Comparison of ENCODE assay signal across 8 cellular contexts in genomic region chr17:68089881-68090280, GRCh38. TPM values are rescaled to one million over a fixed set of nuclear protein-coding genes. Genes with fewer than 3 reads are reported as not detected.
DNase-seq lines count a peak whose midpoint lies in the region; ATAC-seq lines count a peak whose summit lies in the region.

No MANE protein-coding gene starts in this region.

- H3K9me3 Mint-ChIP-seq in stimulated activated naive CD8-positive, alpha-beta T cell treated with anti-CD3 and anti-CD28 coated beads, Interleukin-15, amount 100 ng/mL, for 72 hours: no peaks in the 10 kb centered on the region

- no peak overlapping the region for H3K4me3 Mint-ChIP-seq in stimulated activated naive CD8-positive, alpha-beta T cell treated with anti-CD3 and anti-CD28 coated beads, Interleukin-15, amount 100 ng/mL, for 72 hours

- H3K27me3 Mint-ChIP-seq in stimulated activated naive CD8-positive, alpha-beta T cell treated with anti-CD3 and anti-CD28 coated beads, Interleukin-15, amount 100 ng/mL, for 72 hours: peaks cover 29% of the 10 kb centered on the region

- peaks cover 49% of the 10 kb centered on the region for H3K4me1 Mint-ChIP-seq in stimulated activated naive CD8-positive, alpha-beta T cell treated with anti-CD3 and anti-CD28 coated beads, Interleukin-15, amount 100 ng/mL, for 72 hours

- peak; percentile 52 for ATAC-seq in stimulated activated naive CD8-positive, alpha-beta T cell treated with anti-CD3 and anti-CD28 coated beads, Interleukin-15, amount 100 ng/mL, for 72 hours
- no peak for ATAC-seq in stimulated activated naive CD8-positive, alpha-beta T cell treated with anti-CD3 and anti-CD28 coated beads, Interleukin-15, Interleukin-2, amounts not matched to agents 100 U/mL and 50 U/mL, for 24 hours
- ATAC-seq in Right ventricle myocardium superior (ENCODE audit: poor library complexity): peak; percentile 77
- no peak for ATAC-seq in HG02588 (IDR thresholded peaks at IDR 0.05; ENCODE audit: unreplicated experiment)

- no peak overlapping the region for H3K27ac Mint-ChIP-seq in stimulated activated naive CD8-positive, alpha-beta T cell treated with anti-CD3 and anti-CD28 coated beads, Interleukin-15, amount 100 ng/mL, for 72 hours

- intact Hi-C loops in Right ventricle myocardium superior (cut with DNase I): no loop called here

- peak; percentile 19 to 30 for DNase-seq in stimulated activated naive CD8-positive, alpha-beta T cell treated with anti-CD3 and anti-CD28 coated beads, Interleukin-15, amount 100 ng/mL, for 72 hours
- DNase-seq in stimulated activated naive CD8-positive, alpha-beta T cell treated with anti-CD3 and anti-CD28 coated beads, Interleukin-15, Interleukin-2, amounts not matched to agents 100 U/mL and 50 U/mL, for 24 hours: no peak
- DNase-seq in NOMO-1 treated with dmso at 0.1 percent for 144 hours (lab: John Stamatoyannopoulos, UW; ENCODE audit: unreplicated experiment): peak; percentile 24
- DNase-seq in Right ventricle myocardium superior: no peak
- DNase-seq in activated CD4-positive, CD25-positive, alpha-beta regulatory T cell (lab: John Stamatoyannopoulos, UW): no peak
- DNase-seq in GM03348 (ENCODE audit: low spot score): no peak
- DNase-seq in NCI-H1694 treated with DMSO at 0.1 percent for 48 hours (lab: John Stamatoyannopoulos, UW): no peak

RNA-seq across cellular contexts. Expression of gene KPNA2, which starts 54.3 kb away (rescaled TPM):
- 19.7 TPM for total RNA-seq in Right ventricle myocardium superior

Comparison
In these comparisons a context has a peak if more than half of its experiments do, and no peak if none do; other contexts are left out.
1. ATAC-seq: peak in stimulated activated naive CD8-positive, alpha-beta T cell treated with anti-CD3 and anti-CD28 coated beads, Interleukin-15, amount 100 ng/mL, for 72 hours (single experiment) and Right ventricle myocardium superior (single experiment); none in stimulated activated naive CD8-positive, alpha-beta T cell treated with anti-CD3 and anti-CD28 coated beads, Interleukin-15, Interleukin-2, amounts not matched to agents 100 U/mL and 50 U/mL, for 24 hours (single experiment) and HG02588 (single experiment).
2. DNase-seq: peak in stimulated activated naive CD8-positive, alpha-beta T cell treated with anti-CD3 and anti-CD28 coated beads, Interleukin-15, amount 100 ng/mL, for 72 hours (2 of 2) and NOMO-1 treated with dmso at 0.1 percent for 144 hours (single experiment); none in stimulated activated naive CD8-positive, alpha-beta T cell treated with anti-CD3 and anti-CD28 coated beads, Interleukin-15, Interleukin-2, amounts not matched to agents 100 U/mL and 50 U/mL, for 24 hours (single experiment), Right ventricle myocardium superior (single experiment), activated CD4-positive, CD25-positive, alpha-beta regulatory T cell (0 of 4), GM03348 (single experiment) and NCI-H1694 treated with DMSO at 0.1 percent for 48 hours (single experiment).